ENCODE assay signal across 1 cellular context in the genomic region with DNA sequence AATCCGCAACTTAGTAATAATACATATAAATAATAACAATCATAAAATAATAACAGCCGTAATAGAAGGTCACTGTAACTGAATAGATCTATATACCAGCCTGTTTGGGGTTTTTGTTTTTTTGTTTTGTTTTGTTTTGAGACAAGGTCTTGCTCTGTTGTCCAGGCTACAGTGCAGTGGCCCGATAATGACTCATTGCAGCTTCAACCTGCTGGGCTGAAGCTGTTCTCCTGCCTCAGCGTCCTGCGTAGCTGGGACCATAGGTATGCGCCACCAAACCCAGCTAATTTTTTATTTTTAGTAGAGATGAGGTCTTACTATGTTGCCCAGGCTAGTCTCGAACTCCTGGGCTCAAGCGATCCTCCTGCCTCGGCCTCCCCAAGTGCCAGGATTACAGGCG.
TF ChIP-seq lines count a peak whose summit lies in the region.

No MANE protein-coding gene starts in this region.

TF ChIP-seq in liver, 16 proteins besides CTCF, POLR2A, EP300 and RAD21 (continued from another document):
- TF ChIP-seq, protein P1, sequence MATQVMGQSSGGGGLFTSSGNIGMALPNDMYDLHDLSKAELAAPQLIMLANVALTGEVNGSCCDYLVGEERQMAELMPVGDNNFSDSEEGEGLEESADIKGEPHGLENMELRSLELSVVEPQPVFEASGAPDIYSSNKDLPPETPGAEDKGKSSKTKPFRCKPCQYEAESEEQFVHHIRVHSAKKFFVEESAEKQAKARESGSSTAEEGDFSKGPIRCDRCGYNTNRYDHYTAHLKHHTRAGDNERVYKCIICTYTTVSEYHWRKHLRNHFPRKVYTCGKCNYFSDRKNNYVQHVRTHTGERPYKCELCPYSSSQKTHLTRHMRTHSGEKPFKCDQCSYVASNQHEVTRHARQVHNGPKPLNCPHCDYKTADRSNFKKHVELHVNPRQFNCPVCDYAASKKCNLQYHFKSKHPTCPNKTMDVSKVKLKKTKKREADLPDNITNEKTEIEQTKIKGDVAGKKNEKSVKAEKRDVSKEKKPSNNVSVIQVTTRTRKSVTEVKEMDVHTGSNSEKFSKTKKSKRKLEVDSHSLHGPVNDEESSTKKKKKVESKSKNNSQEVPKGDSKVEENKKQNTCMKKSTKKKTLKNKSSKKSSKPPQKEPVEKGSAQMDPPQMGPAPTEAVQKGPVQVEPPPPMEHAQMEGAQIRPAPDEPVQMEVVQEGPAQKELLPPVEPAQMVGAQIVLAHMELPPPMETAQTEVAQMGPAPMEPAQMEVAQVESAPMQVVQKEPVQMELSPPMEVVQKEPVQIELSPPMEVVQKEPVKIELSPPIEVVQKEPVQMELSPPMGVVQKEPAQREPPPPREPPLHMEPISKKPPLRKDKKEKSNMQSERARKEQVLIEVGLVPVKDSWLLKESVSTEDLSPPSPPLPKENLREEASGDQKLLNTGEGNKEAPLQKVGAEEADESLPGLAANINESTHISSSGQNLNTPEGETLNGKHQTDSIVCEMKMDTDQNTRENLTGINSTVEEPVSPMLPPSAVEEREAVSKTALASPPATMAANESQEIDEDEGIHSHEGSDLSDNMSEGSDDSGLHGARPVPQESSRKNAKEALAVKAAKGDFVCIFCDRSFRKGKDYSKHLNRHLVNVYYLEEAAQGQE (IDR thresholded peaks at IDR 0.05) = no peak
- no peak for TF ChIP-seq HNF4A (conservative IDR thresholded peaks at IDR 0.05)
TF ChIP-seq in liver: peak in this region for 0.
